Comparison of ENCODE assay signal across 8 cellular contexts in genomic region chr9:71647094-71647591, GRCh38.
DNase-seq lines count a peak whose midpoint lies in the region; ATAC-seq and TF ChIP-seq lines count a peak whose summit lies in the region.

No MANE protein-coding gene starts in this region.

- H3K4me1 ChIP-seq in CD8-positive, alpha-beta T cell (ENCODE audit: insufficient read depth, low read length): peaks cover 15% of the 10 kb centered on the region
- peaks cover 16% of the 10 kb centered on the region for H3K4me1 ChIP-seq in mesodermal cell (ENCODE audit: control insufficient read depth, insufficient read depth, low read length, poor library complexity, severe bottlenecking)

- peaks cover 3% of the 10 kb centered on the region for H3K27me3 Mint-ChIP-seq in CD8-positive, alpha-beta T cell (ENCODE audit: low read depth)

- no peak overlapping the region for H3K4me3 ChIP-seq in CD8-positive, alpha-beta T cell (ENCODE audit: low read depth, low read length)
- H3K4me3 ChIP-seq in mesodermal cell (ENCODE audit: extremely low read depth, insufficient read depth, low read length, poor library complexity, severe bottlenecking): no peak overlapping the region

- H3K9me3 Mint-ChIP-seq in CD8-positive, alpha-beta T cell: no peaks in the 10 kb centered on the region

- 70 to 74% methylated on average over 3 to 4 of the region's 7 CpGs for WGBS in mesodermal cell (ENCODE audit: insufficient coverage in 2 of 2), 2 experiments

- no peak overlapping the region for H3K27ac ChIP-seq in CD8-positive, alpha-beta T cell (ENCODE audit: low read depth, low read length)
- H3K27ac ChIP-seq in mesodermal cell (ENCODE audit: low read depth, low read length, severe bottlenecking): peak overlapping the region; percentile 85

- CTCF ChIA-PET in CD8-positive, alpha-beta T cell (lab: Charles Lee): interaction anchor here (0.9 to 1.4 kb wide), 3 partner anchors 18 to 172 kb away, joined by 3 to 5 read pairs (median 4); no protein-coding TSS in a partner anchor

- intact Hi-C loops in CD8-positive, alpha-beta T cell (cut with DNase I, micrococcal nuclease): no loop called here

- H3K27ac Mint-ChIP-seq in CD8-positive, alpha-beta T cell: no peak overlapping the region

- H3K9me3 ChIP-seq in CD8-positive, alpha-beta T cell (ENCODE audit: low read length): no peaks in the 10 kb centered on the region
- no peaks in the 10 kb centered on the region for H3K9me3 ChIP-seq in mesodermal cell (ENCODE audit: control insufficient read depth, low read length)

- peaks cover 19% of the 10 kb centered on the region for H3K4me1 Mint-ChIP-seq in CD8-positive, alpha-beta T cell (ENCODE audit: low read depth)

- no peaks in the 10 kb centered on the region for H3K36me3 ChIP-seq in CD8-positive, alpha-beta T cell (ENCODE audit: insufficient read depth, low read length)
- no peaks in the 10 kb centered on the region for H3K36me3 ChIP-seq in mesodermal cell (ENCODE audit: control insufficient read depth, insufficient read depth, low read length)

- DNase-seq in CD8-positive, alpha-beta T cell: peak in 3 of 7 experiments; percentile 1 to 50 (median 16)
- peak; percentile 71 for DNase-seq in RKO (ENCODE audit: low spot score)
- DNase-seq in dermis microvascular lymphatic vessel endothelial cell (ENCODE audit: low read depth in 2 of 2): peak; percentile 58 to 96
- no peak for DNase-seq in NK-92 treated with Interleukin-12 subunit alpha and Interleukin-12 subunit beta, amount 100 ng/mL, for 24 hours (lab: John Stamatoyannopoulos, UW)

- no peak for ATAC-seq in CD8-positive, alpha-beta T cell
- ATAC-seq in GM21619 (IDR thresholded peaks at IDR 0.05; ENCODE audit: unreplicated experiment) (peak; percentile 70), GM21360 (IDR thresholded peaks at IDR 0.05; ENCODE audit: unreplicated experiment) (no peak), HG03135 (IDR thresholded peaks at IDR 0.05; ENCODE audit: unreplicated experiment) (no peak)

- POLR2A ChIA-PET in CD8-positive, alpha-beta T cell (lab: Charles Lee): interaction anchor here (0.6 to 1.4 kb wide), 3 partner anchors 9 to 23 kb away, joined by 3 to 5 read pairs (median 3); no protein-coding TSS in a partner anchor

- H3K27me3 ChIP-seq in CD8-positive, alpha-beta T cell (ENCODE audit: insufficient read depth, low read length): no peaks in the 10 kb centered on the region

- H3K4me3 Mint-ChIP-seq in CD8-positive, alpha-beta T cell: peak overlapping the region; percentile 73

- H3K36me3 Mint-ChIP-seq in CD8-positive, alpha-beta T cell: no peaks in the 10 kb centered on the region

- no peak for TF ChIP-seq CTCF in CD8-positive, alpha-beta T cell (IDR thresholded peaks at IDR 0.05)
